23 cellular contexts compared by ENCODE assay signal in the genomic region with DNA sequence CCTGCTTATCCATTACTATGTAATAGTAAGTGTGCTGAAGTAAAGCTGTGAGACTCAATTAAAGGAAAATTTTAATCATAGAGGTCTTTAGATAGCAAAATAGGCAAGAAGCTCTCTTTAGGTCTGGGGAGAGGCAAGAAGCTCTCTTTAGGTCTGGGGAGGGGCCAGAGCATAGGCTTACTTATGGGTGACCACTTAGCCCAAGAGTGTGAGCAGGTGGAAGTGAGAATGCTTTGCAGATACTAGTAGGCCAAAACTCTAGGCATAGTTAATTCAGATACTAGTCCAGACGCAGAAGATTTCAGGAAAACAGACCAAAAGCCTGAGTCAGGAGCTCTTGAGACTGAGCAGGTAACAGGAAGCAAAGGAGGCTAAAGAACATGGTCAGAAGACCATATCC. TPM values are rescaled to one million over a fixed set of nuclear protein-coding genes. Genes with fewer than 3 reads are reported as not detected.
A peak's percentile ranks its signal among the peaks of the same experiment; 100 is the strongest.
DNase-seq lines count a peak whose midpoint lies in the region; ATAC-seq and TF ChIP-seq lines count a peak whose summit lies in the region.
"Had no signal": no experiment of that assay in that cellular context is flagged by ENCODE, and none has a peak within 500 bp of the region (broad histone marks: within the 10 kb centered on the region; RNA-seq: fewer than 3 reads in every experiment).

No MANE protein-coding gene starts in this region.

- in situ Hi-C loops in GM13976 (cut with MboI; ENCODE audit: low sequenced_read_pairs, unreplicated experiment), result no loop called here

- intact Hi-C loops in mucosa of descending colon (cut with DNase I, micrococcal nuclease), result no loop called here

- ATAC-seq in stimulated activated naive CD8-positive, alpha-beta T cell treated with anti-CD3 and anti-CD28 coated beads, Interleukin-15, Interleukin-2, amounts not matched to agents 100 U/mL and 50 U/mL, for 24 hours, result peak; percentile 45
- ATAC-seq in stimulated activated naive CD8-positive, alpha-beta T cell treated with anti-CD3 and anti-CD28 coated beads, Interleukin-15, amount 100 ng/mL, for 72 hours, result no peak
- no peak for ATAC-seq in activated CD8-positive, alpha-beta T cell treated with anti-CD3 and anti-CD28 coated beads, Interleukin-2, amount 10 ng/mL, durations not matched to agents 7 days and 5 days
- ATAC-seq in mucosa of descending colon (peak; percentile 25), HG03159 (IDR thresholded peaks at IDR 0.05; ENCODE audit: unreplicated experiment) (no peak)
- ATAC-seq: A549, esophagus mucosa had no signal

- peaks cover 38% of the 10 kb centered on the region for H3K4me1 Mint-ChIP-seq in stimulated activated naive CD8-positive, alpha-beta T cell treated with anti-CD3 and anti-CD28 coated beads, Interleukin-15, amount 100 ng/mL, for 72 hours
- peaks cover 14% of the 10 kb centered on the region for H3K4me1 Mint-ChIP-seq in activated CD8-positive, alpha-beta T cell treated with anti-CD3 and anti-CD28 coated beads, Interleukin-2, amount 10 ng/mL, durations not matched to agents 7 days and 5 days (ENCODE audit: low read depth)

- H3K27me3 Mint-ChIP-seq in stimulated activated naive CD8-positive, alpha-beta T cell treated with anti-CD3 and anti-CD28 coated beads, Interleukin-15, amount 100 ng/mL, for 72 hours, result no peaks in the 10 kb centered on the region
- H3K27me3 Mint-ChIP-seq in activated CD8-positive, alpha-beta T cell treated with anti-CD3 and anti-CD28 coated beads, Interleukin-2, amount 10 ng/mL, durations not matched to agents 7 days and 5 days (ENCODE audit: low read depth), result no peaks in the 10 kb centered on the region
- H3K27me3 Mint-ChIP-seq: activated B cell treated with CpG ODN at 0.5 μM for 24 hours; activated CD4-positive, alpha-beta memory T cell treated with anti-CD3 and anti-CD28 coated beads for 36 hours had no signal

- no peak overlapping the region for H3K4me3 Mint-ChIP-seq in stimulated activated naive CD8-positive, alpha-beta T cell treated with anti-CD3 and anti-CD28 coated beads, Interleukin-15, amount 100 ng/mL, for 72 hours
- H3K4me3 Mint-ChIP-seq in activated CD8-positive, alpha-beta T cell treated with anti-CD3 and anti-CD28 coated beads, Interleukin-2, amount 10 ng/mL, durations not matched to agents 7 days and 5 days, result no peak overlapping the region
- H3K4me3 Mint-ChIP-seq: activated B cell treated with CpG ODN at 0.5 μM for 24 hours; activated CD4-positive, alpha-beta memory T cell treated with anti-CD3 and anti-CD28 coated beads for 36 hours had no signal

- TF ChIP-seq CTCF in mucosa of descending colon (IDR thresholded peaks at IDR 0.05) (no peak), GM13976 (IDR thresholded peaks at IDR 0.05; ENCODE audit: borderline replicate concordance, control extremely low read depth, extremely low read depth, insufficient read depth, missing control alignments) (no peak)

- DNase-seq in stimulated activated naive CD8-positive, alpha-beta T cell treated with anti-CD3 and anti-CD28 coated beads, Interleukin-15, Interleukin-2, amounts not matched to agents 100 U/mL and 50 U/mL, for 24 hours, result no peak
- DNase-seq in stimulated activated naive CD8-positive, alpha-beta T cell treated with anti-CD3 and anti-CD28 coated beads, Interleukin-15, amount 100 ng/mL, for 72 hours, result no peak
- DNase-seq in activated CD8-positive, alpha-beta T cell treated with anti-CD3 and anti-CD28 coated beads, Interleukin-2, amount 10 ng/mL, durations not matched to agents 7 days and 5 days, result no peak
- DNase-seq in mucosa of descending colon, result no peak
- no peak for DNase-seq in GM13976 (ENCODE audit: low spot score)
- DNase-seq in NCI-H510A (lab: John Stamatoyannopoulos, UW), result no peak
- DNase-seq in KG1 (lab: John Stamatoyannopoulos, UW), result no peak
- DNase-seq: activated B cell treated with CpG ODN at 0.5 μM for 24 hours; activated CD4-positive, alpha-beta memory T cell treated with anti-CD3 and anti-CD28 coated beads for 36 hours; activated naive CD4-positive, alpha-beta T cell; BE2C; effector memory CD4-positive, alpha-beta T cell; kidney; NCI-H1694; NCI-H526 treated with DMSO at 0.1 percent for 48 hours; RPMI8226; stimulated activated CD4-positive, alpha-beta T cell treated with anti-CD3 and anti-CD28 coated beads, Interleukin-4, amount 100 ng/mL, for 1 hour; stomach; T-helper 9 cell; transverse colon had no signal

- peaks cover 2% of the 10 kb centered on the region for H3K4me1 ChIP-seq in mucosa of descending colon (ENCODE audit: low read depth)

- POLR2A ChIA-PET in activated CD8-positive, alpha-beta T cell treated with anti-CD3 and anti-CD28 coated beads, Interleukin-2, amount 10 ng/mL, durations not matched to agents 7 days and 5 days (lab: Charles Lee), result interaction anchor here (0.9 kb wide), 1 partner anchor 7 kb away, joined by 3 read pairs; no protein-coding TSS in a partner anchor

- no peaks in the 10 kb centered on the region for H3K9me3 ChIP-seq in mucosa of descending colon
- H3K9me3 ChIP-seq: A549, BE2C, stomach, transverse colon had no signal

- CTCF ChIA-PET in activated CD8-positive, alpha-beta T cell treated with anti-CD3 and anti-CD28 coated beads, Interleukin-2, amount 10 ng/mL, durations not matched to agents 7 days and 5 days (lab: Charles Lee), result no interaction called here

- H3K4me3 ChIP-seq in mucosa of descending colon, result no peak overlapping the region
- H3K4me3 ChIP-seq: A549, stomach, transverse colon had no signal

- H3K36me3 ChIP-seq in mucosa of descending colon (ENCODE audit: low read depth), result no peaks in the 10 kb centered on the region
- H3K36me3 ChIP-seq: BE2C, stomach, transverse colon had no signal

- no peaks in the 10 kb centered on the region for H3K9me3 Mint-ChIP-seq in stimulated activated naive CD8-positive, alpha-beta T cell treated with anti-CD3 and anti-CD28 coated beads, Interleukin-15, amount 100 ng/mL, for 72 hours
- no peaks in the 10 kb centered on the region for H3K9me3 Mint-ChIP-seq in activated CD8-positive, alpha-beta T cell treated with anti-CD3 and anti-CD28 coated beads, Interleukin-2, amount 10 ng/mL, durations not matched to agents 7 days and 5 days (ENCODE audit: insufficient read depth)
- H3K9me3 Mint-ChIP-seq: activated B cell treated with CpG ODN at 0.5 μM for 24 hours; activated CD4-positive, alpha-beta memory T cell treated with anti-CD3 and anti-CD28 coated beads for 36 hours had no signal

- peaks cover 8% of the 10 kb centered on the region for H3K36me3 Mint-ChIP-seq in activated CD8-positive, alpha-beta T cell treated with anti-CD3 and anti-CD28 coated beads, Interleukin-2, amount 10 ng/mL, durations not matched to agents 7 days and 5 days (ENCODE audit: low read depth)
- H3K36me3 Mint-ChIP-seq: activated CD4-positive, alpha-beta memory T cell treated with anti-CD3 and anti-CD28 coated beads for 36 hours had no signal

- H3K27ac Mint-ChIP-seq in stimulated activated naive CD8-positive, alpha-beta T cell treated with anti-CD3 and anti-CD28 coated beads, Interleukin-15, amount 100 ng/mL, for 72 hours, result peak overlapping the region in 1 of 2 donors; percentile 48
- H3K27ac Mint-ChIP-seq in activated CD8-positive, alpha-beta T cell treated with anti-CD3 and anti-CD28 coated beads, Interleukin-2, amount 10 ng/mL, durations not matched to agents 7 days and 5 days, result peak overlapping the region; percentile 8
- H3K27ac Mint-ChIP-seq: activated B cell treated with CpG ODN at 0.5 μM for 24 hours; activated CD4-positive, alpha-beta memory T cell treated with anti-CD3 and anti-CD28 coated beads for 36 hours had no signal

RNA-seq across cellular contexts. Expression of a gene that starts 49.6 kb away (rescaled TPM):
- total RNA-seq in activated CD8-positive, alpha-beta T cell treated with anti-CD3 and anti-CD28 coated beads, Interleukin-2, amount 10 ng/mL, durations not matched to agents 7 days and 5 days, result 100 to 1,000 TPM; 110 to 112 TPM
- total RNA-seq in mucosa of descending colon, result 100 to 1,000 TPM in 1 of 3 donors, 10 to 100 TPM in 2; 91.3 to 122 (median 99.7) TPM

Comparison
In these comparisons a context has a peak if more than half of its experiments do, and no peak if none do; other contexts are left out.
1. ATAC-seq: peak in stimulated activated naive CD8-positive, alpha-beta T cell treated with anti-CD3 and anti-CD28 coated beads, Interleukin-15, Interleukin-2, amounts not matched to agents 100 U/mL and 50 U/mL, for 24 hours (single experiment) and mucosa of descending colon (single experiment); none in stimulated activated naive CD8-positive, alpha-beta T cell treated with anti-CD3 and anti-CD28 coated beads, Interleukin-15, amount 100 ng/mL, for 72 hours (single experiment), activated CD8-positive, alpha-beta T cell treated with anti-CD3 and anti-CD28 coated beads, Interleukin-2, amount 10 ng/mL, durations not matched to agents 7 days and 5 days (single experiment) and HG03159 (single experiment).